In the genomic region with DNA sequence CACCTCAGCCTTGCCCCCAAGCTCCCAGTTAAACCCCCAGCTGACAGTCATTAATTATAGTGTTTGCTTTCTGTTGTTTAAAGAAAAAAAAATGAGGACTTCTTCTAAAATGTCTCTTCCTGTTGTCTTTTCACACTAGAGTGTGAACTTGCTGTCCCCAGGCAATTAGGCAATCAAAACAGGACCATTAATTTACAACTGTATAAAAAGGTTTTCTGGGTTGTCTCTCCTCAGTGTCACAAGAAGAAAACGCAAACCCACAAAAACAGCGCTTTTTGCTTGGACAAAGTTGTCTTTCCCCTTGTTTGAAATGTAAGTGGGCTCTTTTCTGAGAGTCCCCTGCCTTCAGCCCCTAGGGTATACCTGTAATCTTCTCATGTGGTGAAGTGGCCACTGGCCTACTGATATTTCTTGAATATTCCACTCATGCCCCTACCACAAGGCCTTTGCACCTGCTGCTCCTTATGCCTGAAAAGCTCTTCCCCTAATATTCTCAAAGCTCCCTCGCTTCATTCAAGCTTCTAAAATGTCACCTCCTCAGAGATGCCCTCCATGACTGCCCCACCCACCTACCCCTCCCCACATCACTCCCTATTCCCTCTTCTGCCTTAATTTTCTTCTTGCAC, we compare ENCODE assay signal across 14 cellular contexts.
"Had no signal": no experiment of that assay in that cellular context is flagged by ENCODE, and none has a peak within 500 bp of the region (broad histone marks: within the 10 kb centered on the region; RNA-seq: fewer than 3 reads in every experiment).

No MANE protein-coding gene starts in this region.

- DNase-seq: colonic mucosa; dermis blood vessel endothelial cell; glutamatergic neuron; left colon; mesendoderm; naive B cell; nucleus accumbens; ovary; stimulated activated CD4-positive, alpha-beta T cell treated with anti-CD3 and anti-CD28 coated beads, Interleukin-4, amount 100 ng/mL, for 24 hours; tibial artery; upper lobe of left lung had no signal

- H3K27me3 Mint-ChIP-seq: stimulated activated naive CD8-positive, alpha-beta T cell treated with anti-CD3 and anti-CD28 coated beads, Interleukin-15, Interleukin-2, amounts not matched to agents 100 ng/mL and 50 ng/mL, for 24 hours had no signal

- H3K4me1 Mint-ChIP-seq: neural progenitor cell; stimulated activated memory B cell treated with anti-CD40 and anti-IgM and Interleukin-4, amounts not matched to agents 10 μg/mL and 1 μg/mL and 100 μg/mL, for 72 hours had no signal

- ATAC-seq: left colon; stimulated activated memory B cell treated with anti-CD40 and anti-IgM and Interleukin-4, amounts not matched to agents 10 μg/mL and 1 μg/mL and 100 μg/mL, for 72 hours had no signal

- H3K27ac Mint-ChIP-seq: neural progenitor cell; stimulated activated memory B cell treated with anti-CD40 and anti-IgM and Interleukin-4, amounts not matched to agents 10 μg/mL and 1 μg/mL and 100 μg/mL, for 72 hours had no signal

- H3K36me3 Mint-ChIP-seq: neural progenitor cell; stimulated activated memory B cell treated with anti-CD40 and anti-IgM and Interleukin-4, amounts not matched to agents 10 μg/mL and 1 μg/mL and 100 μg/mL, for 72 hours had no signal

- H3K4me3 Mint-ChIP-seq: neural progenitor cell; stimulated activated memory B cell treated with anti-CD40 and anti-IgM and Interleukin-4, amounts not matched to agents 10 μg/mL and 1 μg/mL and 100 μg/mL, for 72 hours; stimulated activated naive CD8-positive, alpha-beta T cell treated with anti-CD3 and anti-CD28 coated beads, Interleukin-15, Interleukin-2, amounts not matched to agents 100 ng/mL and 50 ng/mL, for 24 hours had no signal

- H3K9me3 Mint-ChIP-seq: neural progenitor cell; stimulated activated naive CD8-positive, alpha-beta T cell treated with anti-CD3 and anti-CD28 coated beads, Interleukin-15, Interleukin-2, amounts not matched to agents 100 ng/mL and 50 ng/mL, for 24 hours had no signal
